Comparison of ENCODE assay signal across 8 cellular contexts in the genomic region with DNA sequence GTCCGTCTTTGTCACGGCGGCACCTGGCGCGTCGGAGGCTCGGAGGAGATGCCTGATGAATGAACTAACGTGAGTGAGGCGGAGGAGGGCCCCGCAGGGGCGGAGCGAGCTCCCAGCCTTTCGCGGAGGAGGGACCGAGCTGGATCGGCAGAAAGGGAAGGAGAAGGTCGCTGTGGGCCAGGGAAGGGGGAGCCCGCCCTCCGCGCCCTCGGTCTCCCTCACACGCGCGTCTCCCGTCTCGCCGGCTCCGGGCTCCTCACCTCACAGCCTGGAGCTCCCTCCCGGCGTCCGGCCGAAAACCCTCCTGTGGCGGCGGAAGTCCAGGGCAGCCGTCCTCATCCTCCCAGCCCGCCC.
DNase-seq lines count a peak whose midpoint lies in the region; ATAC-seq lines count a peak whose summit lies in the region.

No MANE protein-coding gene starts in this region.

- peaks cover 48% of the 10 kb centered on the region for H3K79me2 ChIP-seq in ACC112 (ENCODE audit: control insufficient read depth, insufficient read depth, low read length, unreplicated experiment)

- ATAC-seq in GM18520 (IDR thresholded peaks at IDR 0.05; ENCODE audit: unreplicated experiment) (peak; percentile 38), HG03060 (IDR thresholded peaks at IDR 0.05; ENCODE audit: low read depth, unreplicated experiment) (peak; percentile 42)

- H3K36me3 ChIP-seq in ACC112 (ENCODE audit: insufficient read depth, low read length) = peaks cover 6% of the 10 kb centered on the region; the same call in 1 of the 2 replicates

- peak overlapping the region; percentile 63; the same call in 1 of the 2 replicates for H3K27ac ChIP-seq in ACC112 (ENCODE audit: low read depth, low read length)
- H3K27ac ChIP-seq in layer of hippocampus (ENCODE audit: low read depth, low read length) = peak overlapping the region; percentile 77

- peak; percentile 63 for DNase-seq in NCI-H2171 (lab: John Stamatoyannopoulos, UW)
- DNase-seq in activated CD4-positive, CD25-positive, alpha-beta regulatory T cell treated with anti-CD3 and anti-CD28 coated beads, Interleukin-2, amount 50 U/mL, for 72 hours = peak; percentile 70
- DNase-seq in cerebellar cortex (ENCODE audit: low spot score) = peak; percentile 63
- DNase-seq in stimulated activated CD4-positive, alpha-beta T cell treated with anti-CD3 and anti-CD28 coated beads, Interleukin-1b, Interleukin-23, amount 100 ng/mL, for 48 hours = peak; percentile 77

- peak overlapping the region; percentile 39 for H2AFZ ChIP-seq in ACC112 (ENCODE audit: low read length, unreplicated experiment)

- H3K4me1 ChIP-seq in ACC112 (ENCODE audit: control insufficient read depth, insufficient read depth, low read length, unreplicated experiment) = peaks cover 17% of the 10 kb centered on the region

- peak overlapping the region; percentile 97 for H3K4me3 ChIP-seq in ACC112 (ENCODE audit: low read depth, low read length)

- H3K27me3 ChIP-seq in ACC112 (ENCODE audit: insufficient read depth, low read length) (no peaks in the 10 kb centered on the region), layer of hippocampus (ENCODE audit: control insufficient read depth, insufficient read depth, low read length) (no peaks in the 10 kb centered on the region)

Comparison
In these comparisons a context has a peak if more than half of its experiments do, and no peak if none do; other contexts are left out.
1. Peak in every context shown above with its lines: DNase-seq, ATAC-seq, H3K4me3 ChIP-seq and H3K27ac ChIP-seq.